Comparison of ENCODE assay signal across 8 cellular contexts in genomic region chr2:96760986-96761832, GRCh38. TPM values are rescaled to one million over a fixed set of nuclear protein-coding genes. Genes with fewer than 3 reads are reported as not detected.
DNase-seq lines count a peak whose midpoint lies in the region; ATAC-seq and TF ChIP-seq lines count a peak whose summit lies in the region.

No MANE protein-coding gene starts in this region.

- H3K27ac ChIP-seq in DOHH2 (ENCODE audit: low read depth, low read length) (no peak overlapping the region), stomach (peak overlapping the region; percentile 80 to 90 (median 88))

- H3K4me1 ChIP-seq in DOHH2 (ENCODE audit: control insufficient read depth, low read length), result peaks cover 55% of the 10 kb centered on the region
- peaks cover 42 to 65% (median 60%) of the 10 kb centered on the region in 4 donors for H3K4me1 ChIP-seq in stomach

- H3K9me2 ChIP-seq in DOHH2 (replicated peaks; ENCODE audit: control insufficient read depth, low read length), result no peaks in the 10 kb centered on the region

- no peaks in the 10 kb centered on the region for H3K9me3 ChIP-seq in DOHH2 (ENCODE audit: control insufficient read depth, insufficient read depth, low read length)
- H3K9me3 ChIP-seq in stomach, result no peaks in the 10 kb centered on the region

- H3F3A ChIP-seq in DOHH2 (ENCODE audit: control insufficient read depth, insufficient read depth), result no peaks in the 10 kb centered on the region

- H3K27me3 ChIP-seq in DOHH2 (ENCODE audit: control insufficient read depth, low read length) (no peaks in the 10 kb centered on the region), stomach (no peaks in the 10 kb centered on the region)

- no peak for TF ChIP-seq POLR2A in stomach (IDR thresholded peaks at IDR 0.05)

- no peaks in the 10 kb centered on the region for H3K36me3 ChIP-seq in DOHH2 (ENCODE audit: control insufficient read depth, low read length)
- H3K36me3 ChIP-seq in stomach, result no peaks in the 10 kb centered on the region

- H3K4me3 ChIP-seq in DOHH2 (ENCODE audit: low read length), result peak overlapping the region; percentile 93
- peak overlapping the region; percentile 63 for H3K4me3 ChIP-seq in astrocyte of the spinal cord (ENCODE audit: low read depth, low read length)
- H3K4me3 ChIP-seq in stomach, result peak overlapping the region; percentile 60 to 77 (median 71)

- in situ Hi-C loops in astrocyte of the spinal cord (cut with HindIII; ENCODE audit: low sequenced_read_pairs), result no loop called here

- DNase-seq in LoVo (ENCODE audit: low spot score) (peak; percentile 12), astrocyte of the spinal cord (ENCODE audit: low read depth, low spot score) (peak; percentile 32), kidney glomerular epithelial cell (lab: John Stamatoyannopoulos, UW) (peak; percentile 71), stomach (peak; percentile 43), COR-L47 (lab: John Stamatoyannopoulos, UW) (no peak)
- DNase-seq in activated effector memory CD4-positive, alpha-beta T cell treated with Interleukin-2 at 50 U/mL for 16 hours, result no peak

- 16 to 45% (median 24%) methylated on average over 29 to 59 of the region's 59 CpGs for WGBS in stomach, 5 donors

- H4K20me1 ChIP-seq in DOHH2 (ENCODE audit: control insufficient read depth, insufficient read depth, low read depth, low read length), result no peaks in the 10 kb centered on the region

- TF ChIP-seq CTCF in DOHH2 (IDR thresholded peaks at IDR 0.05; ENCODE audit: low read depth, low read length, poor library complexity, severe bottlenecking) (peak; percentile 59), astrocyte of the spinal cord (IDR thresholded peaks at IDR 0.05; ENCODE audit: low read depth, low read length) (peak; percentile 46), stomach (IDR thresholded peaks at IDR 0.05) (peak in 5 of 7 experiments; percentile 24 to 63 (median 26))

- peak; percentile 9 for ATAC-seq in GM21423 (IDR thresholded peaks at IDR 0.05; ENCODE audit: unreplicated experiment)

- H3K4me2 ChIP-seq in DOHH2 (ENCODE audit: low read length), result peak overlapping the region; percentile 84

- intact Hi-C loops in stomach (cut with DNase I; ENCODE audit: low total_unique reads), result no loop called here

- TF ChIP-seq EP300 in stomach (IDR thresholded peaks at IDR 0.05), result no peak

- H3K79me2 ChIP-seq in DOHH2 (ENCODE audit: control insufficient read depth, low read length), result peaks cover 42% of the 10 kb centered on the region

RNA-seq across cellular contexts. Expression of gene CNNM4, which starts 0.5 kb away (rescaled TPM):
- total RNA-seq in stomach, result 10 to 100 TPM in 1 of 5 donors, 1 to 10 TPM in 4; 1.2 to 26.6 (median 5.1) TPM
- 1 to 10 TPM; 1.4 to 2.8 (median 2.1) TPM for polyA plus RNA-seq in stomach

RNA-seq across cellular contexts. Expression of gene LMAN2L, which starts 21.3 kb away (rescaled TPM):
- 10 to 100 TPM in 2 of 5 donors, 1 to 10 TPM in 3; 1.4 to 17.1 (median 7.0) TPM for total RNA-seq in stomach
- polyA plus RNA-seq in stomach, result 10 to 100 TPM in 1 of 3 donors, 1 to 10 TPM in 2; 1.4 to 11.4 (median 4.7) TPM

RNA-seq across cellular contexts. Expression of gene CNNM3, which starts 54.9 kb away (rescaled TPM):
- total RNA-seq in stomach, result 100 to 1,000 TPM in 1 of 5 donors, 10 to 100 TPM in 3, 1 to 10 TPM in 1; 6.2 to 107 (median 23.3) TPM
- polyA plus RNA-seq in stomach, result 1 to 10 TPM; 4.6 to 8.4 (median 6.3) TPM

Comparison
In these comparisons a context has a peak if more than half of its experiments do, and no peak if none do; other contexts are left out.
1. DNase-seq: peak in LoVo (single experiment), astrocyte of the spinal cord (single experiment), kidney glomerular epithelial cell (single experiment) and stomach (single experiment); none in COR-L47 (single experiment) and activated effector memory CD4-positive, alpha-beta T cell treated with Interleukin-2 at 50 U/mL for 16 hours (single experiment).
2. Peak in every context shown above with its lines, with median percentiles within 50 percentile points of each other: H3K4me3 ChIP-seq and CTCF ChIP-seq.